ENCODE assay signal across 7 cellular contexts in genomic region chr16:66603537-66604375, GRCh38. TPM values are rescaled to one million over a fixed set of nuclear protein-coding genes. Genes with fewer than 3 reads are reported as not detected.
DNase-seq lines count a peak whose midpoint lies in the region; ATAC-seq and TF ChIP-seq lines count a peak whose summit lies in the region.

No MANE protein-coding gene starts in this region.

- peak; percentile 23 for TF ChIP-seq POLR2A in GM15510 (IDR thresholded peaks at IDR 0.05; ENCODE audit: borderline replicate concordance, extremely low read depth, insufficient read length)

- intact Hi-C loops in lower lobe of right lung (cut with DNase I) = no loop called here

- H3K4me3 ChIP-seq in choroid plexus epithelial cell (ENCODE audit: low read depth, low read length) (peak overlapping the region; percentile 74), lower lobe of right lung (peak overlapping the region; percentile 74)

- peak overlapping the region; percentile 89 for H3K27ac ChIP-seq in lower lobe of right lung

- H3K9me3 ChIP-seq in lower lobe of right lung = no peaks in the 10 kb centered on the region

- peaks cover under 1% of the 10 kb centered on the region for H3K36me3 ChIP-seq in lower lobe of right lung

- no peak for TF ChIP-seq CTCF in choroid plexus epithelial cell (conservative IDR thresholded peaks at IDR 0.05; ENCODE audit: low read depth, low read length)
- TF ChIP-seq CTCF in lower lobe of right lung (IDR thresholded peaks at IDR 0.05) = no peak

- no peaks in the 10 kb centered on the region for H3K27me3 ChIP-seq in lower lobe of right lung (ENCODE audit: low read depth)

- ATAC-seq in lower lobe of right lung (peak; percentile 6 to 51), HG03095 (IDR thresholded peaks at IDR 0.05; ENCODE audit: unreplicated experiment) (no peak)

- H3K4me1 ChIP-seq in lower lobe of right lung = peaks cover 27% of the 10 kb centered on the region

- peak; percentile 52 for DNase-seq in NAMALWA (ENCODE audit: low spot score)
- peak; percentile 57 for DNase-seq in activated CD4-positive, CD25-positive, alpha-beta regulatory T cell treated with anti-CD3 and anti-CD28 coated beads, Interleukin-2, amount 50 U/mL, for 16 hours (ENCODE audit: low read depth, low spot score)
- peak; percentile 66 for DNase-seq in choroid plexus epithelial cell (ENCODE audit: low read depth)
- peak; percentile 76 for DNase-seq in lower lobe of right lung
- DNase-seq in stimulated activated CD8-positive, alpha-beta memory T cell treated with anti-CD3 and anti-CD28 coated beads, Interleukin-12 subunit alpha, Interleukin-12 subunit beta, amount 100 ng/mL, for 1 hour (ENCODE audit: low read depth) = peak; percentile 54

RNA-seq across cellular contexts. Expression of gene CMTM3, which starts 0.7 kb away (rescaled TPM):
- total RNA-seq in lower lobe of right lung = 35.8 TPM

RNA-seq across cellular contexts. Expression of gene CMTM2, which starts 24.5 kb away (rescaled TPM):
- 4.0 TPM for total RNA-seq in lower lobe of right lung

RNA-seq across cellular contexts. Expression of gene CMTM1, which starts 37.5 kb away (rescaled TPM):
- 8.1 TPM for total RNA-seq in lower lobe of right lung

RNA-seq across cellular contexts. Expression of gene CKLF, which starts 51.4 kb away (rescaled TPM):
- 64.9 TPM for total RNA-seq in lower lobe of right lung

RNA-seq across cellular contexts. Expression of gene TK2, which starts 53.8 kb away (rescaled TPM):
- total RNA-seq in lower lobe of right lung = 36.2 TPM
